ENCODE assay signal across 10 cellular contexts in the genomic region with DNA sequence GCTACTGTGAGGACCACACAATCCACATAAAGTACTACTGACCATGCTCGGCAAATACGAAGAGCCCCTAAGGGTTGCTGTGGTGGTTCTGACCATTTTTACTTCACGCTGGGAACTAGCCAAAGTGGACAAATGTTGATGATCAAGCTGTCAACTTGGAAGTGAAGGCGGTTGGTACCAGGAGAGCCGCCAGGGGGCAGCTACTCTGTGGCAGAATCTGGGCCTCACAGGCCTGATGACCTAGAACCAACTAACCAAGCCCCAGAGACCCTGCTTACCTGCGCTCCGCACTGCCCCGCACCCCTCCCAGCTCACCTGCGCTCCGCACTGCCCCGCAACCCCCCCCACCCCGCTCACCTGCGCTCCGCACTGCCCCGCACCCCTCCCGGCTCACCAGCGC. TPM values are rescaled to one million over a fixed set of nuclear protein-coding genes. Genes with fewer than 3 reads are reported as not detected.
DNase-seq lines count a peak whose midpoint lies in the region; ATAC-seq and TF ChIP-seq lines count a peak whose summit lies in the region.
"Had no signal": no experiment of that assay in that cellular context is flagged by ENCODE, and none has a peak within 500 bp of the region (broad histone marks: within the 10 kb centered on the region; RNA-seq: fewer than 3 reads in every experiment).

No MANE protein-coding gene starts in this region.

- H3K14ac ChIP-seq in H9 (ENCODE audit: insufficient read depth, low read length): no peak overlapping the region

- H3K36me3 Mint-ChIP-seq in H9 (ENCODE audit: insufficient read depth in 1 of 3, low read depth in 3 of 3) (peaks cover 0 to 2% (median 0%) of the 10 kb centered on the region in 3 experiments; a peak in 3 of 7 replicates), memory B cell (peaks cover 2% of the 10 kb centered on the region)

- no peaks in the 10 kb centered on the region for H3K36me3 ChIP-seq in body of pancreas (replicated peaks in 1 of 2; ENCODE audit: insufficient read depth in 1 of 2, low read depth in 2 of 2)

- DNase-seq in AG09309 (ENCODE audit: low read depth): no peak
- DNase-seq in H9: peak; percentile 79
- peak; percentile 40 to 60 (median 54) for DNase-seq in body of pancreas
- no peak for DNase-seq in memory B cell (ENCODE audit: low spot score in 2 of 2)
- no peak for DNase-seq in DMS153 treated with DMSO at 0.1 percent for 48 hours (lab: John Stamatoyannopoulos, UW; ENCODE audit: unreplicated experiment)
- no peak for DNase-seq in stimulated activated naive CD4-positive, alpha-beta T cell (lab: John Stamatoyannopoulos, UW)
- DNase-seq: activated gamma-delta T cell had no signal

- no peak overlapping the region for H2BK12ac ChIP-seq in H9 (ENCODE audit: insufficient read length, low read depth, low read length)

- no peak overlapping the region for H4K5ac ChIP-seq in H9 (ENCODE audit: insufficient read length, low read depth, low read length)

- no peak overlapping the region for H3K9ac ChIP-seq in H9 (ENCODE audit: extremely low read depth, insufficient read length, low read length)

- TF ChIP-seq CTCF in AG09309 (IDR thresholded peaks at IDR 0.05; ENCODE audit: control insufficient read depth, insufficient read depth, low read depth, low read length, missing control alignments): peak; percentile 3
- TF ChIP-seq CTCF in H9 (conservative IDR thresholded peaks at IDR 0.05): peak; percentile 74
- peak in 5 of 7 experiments; percentile 36 to 47 (median 44) for TF ChIP-seq CTCF in body of pancreas (IDR thresholded peaks at IDR 0.05)

- no peak overlapping the region for H3K23ac ChIP-seq in H9 (ENCODE audit: insufficient read length, low read depth, low read length)

- H4K91ac ChIP-seq in H9 (ENCODE audit: insufficient read length, low read depth, low read length): no peak overlapping the region

- H3K27ac ChIP-seq in H9 (ENCODE audit: insufficient read length, low read depth, low read length): no peak overlapping the region
- no peak overlapping the region for H3K27ac ChIP-seq in body of pancreas

- H3K27me3 Mint-ChIP-seq in H9 (ENCODE audit: low read depth): no peaks in the 10 kb centered on the region
- H3K27me3 Mint-ChIP-seq in memory B cell: no peaks in the 10 kb centered on the region

- H3T11ph ChIP-seq in H9 (ENCODE audit: low read length): no peak overlapping the region

- no peak overlapping the region for H3K4ac ChIP-seq in H9 (ENCODE audit: low read depth, low read length)

- no peak overlapping the region for H2BK120ac ChIP-seq in H9 (ENCODE audit: low read depth, low read length, poor library complexity, severe bottlenecking)

- H3K4me3 Mint-ChIP-seq in H9: no peak overlapping the region
- H3K4me3 Mint-ChIP-seq in memory B cell: no peak overlapping the region
- H3K4me3 Mint-ChIP-seq: T-helper 2 cell treated with Interferon-gamma antibody and Interleukin-4, amounts not matched to agents 5 μg/mL and 100 μg/mL, for 36 hours had no signal

- H3K4me1 Mint-ChIP-seq in H9 (peaks cover 24 to 28% of the 10 kb centered on the region in 2 experiments), memory B cell (peaks cover 48% of the 10 kb centered on the region)

- H3K9me3 ChIP-seq in H9 (ENCODE audit: control insufficient read depth, low read depth, low read length) (no peaks in the 10 kb centered on the region), body of pancreas (no peaks in the 10 kb centered on the region)

- ATAC-seq in body of pancreas: peak; percentile 46
- ATAC-seq in memory B cell (ENCODE audit: low read depth): no peak
- no peak for ATAC-seq in GM18909 (IDR thresholded peaks at IDR 0.05; ENCODE audit: poor library complexity, unreplicated experiment)
- ATAC-seq in HG03439 (IDR thresholded peaks at IDR 0.05; ENCODE audit: unreplicated experiment): no peak

- peaks cover 8% of the 10 kb centered on the region for H3K23me2 ChIP-seq in H9 (ENCODE audit: insufficient read length, low read depth, low read length, poor library complexity, severe bottlenecking)

- H3K4me1 ChIP-seq in H9 (ENCODE audit: insufficient read depth, low read length) (peaks cover 4% of the 10 kb centered on the region; the same call in 1 of the 2 replicates), body of pancreas (peaks cover 47% of the 10 kb centered on the region)

- no peak overlapping the region for H2BK15ac ChIP-seq in H9 (ENCODE audit: low read depth, low read length)

- peaks cover 29% of the 10 kb centered on the region for H3K79me1 ChIP-seq in H9 (ENCODE audit: insufficient read depth, low read depth, low read length, poor library complexity, severe bottlenecking)

- H2BK5ac ChIP-seq in H9 (ENCODE audit: insufficient read length, low read length): no peak overlapping the region

- H3K27me3 ChIP-seq in H9 (ENCODE audit: insufficient read depth, low read length) (no peaks in the 10 kb centered on the region), body of pancreas (no peaks in the 10 kb centered on the region)

- WGBS in H9 (ENCODE audit: extremely low coverage, insufficient read length, low lambda C conversion rate): no CpG with 5 or more reads among the region's 17 CpGs
- 54 to 61% methylated on average over 7 to 8 of the region's 17 CpGs for WGBS in body of pancreas, 2 donors

- H3K9me3 Mint-ChIP-seq in H9 (no peaks in the 10 kb centered on the region), memory B cell (no peaks in the 10 kb centered on the region)
- H3K9me3 Mint-ChIP-seq: T-helper 2 cell treated with Interferon-gamma antibody and Interleukin-4, amounts not matched to agents 5 μg/mL and 100 μg/mL, for 36 hours had no signal

- H4K8ac ChIP-seq in H9 (replicated peaks; ENCODE audit: insufficient read length, low read depth, low read length): no peak overlapping the region

- H2BK20ac ChIP-seq in H9 (ENCODE audit: low read depth, low read length, poor library complexity, severe bottlenecking): no peak overlapping the region

- H2AFZ ChIP-seq in H9 (ENCODE audit: low read length): no peak overlapping the region

- peaks cover 27% of the 10 kb centered on the region; the same call in 1 of the 2 replicates for H3K79me2 ChIP-seq in H9 (ENCODE audit: insufficient read depth, low read length)

- intact Hi-C loops in body of pancreas (cut with DNase I): no loop called here

- H3K56ac ChIP-seq in H9 (ENCODE audit: insufficient read length, low read depth, low read length): no peak overlapping the region

- peaks cover 2% of the 10 kb centered on the region for H4K20me1 ChIP-seq in H9 (ENCODE audit: control insufficient read depth, insufficient read depth, insufficient read length)

- no peak overlapping the region for H3K4me2 ChIP-seq in H9 (ENCODE audit: insufficient read depth, insufficient read length, low read length)

- H3K18ac ChIP-seq in H9 (ENCODE audit: insufficient read length, low read depth, low read length): no peak overlapping the region

- TF ChIP-seq POLR2A in body of pancreas (IDR thresholded peaks at IDR 0.05): no peak

- no peak overlapping the region for H2AK5ac ChIP-seq in H9 (ENCODE audit: insufficient read length, low read length)

- no peak overlapping the region for H3K4me3 ChIP-seq in AG09309 (ENCODE audit: control insufficient read depth, low read depth, low read length)
- H3K4me3 ChIP-seq in body of pancreas: no peak overlapping the region

- H3K27ac Mint-ChIP-seq in H9 (peak overlapping the region in 1 of 3 experiments; percentile 40; a peak in 1 of 7 replicates), memory B cell (peak overlapping the region; percentile 81)
- H3K27ac Mint-ChIP-seq: T-helper 2 cell treated with Interferon-gamma antibody and Interleukin-4, amounts not matched to agents 5 μg/mL and 100 μg/mL, for 36 hours had no signal

RNA-seq across cellular contexts. Expression of gene GAK, which starts 5.6 kb away (rescaled TPM):
- total RNA-seq in H9 (2021) (80.7 and 82.5 TPM in 2 replicates), body of pancreas (100 to 1,000 TPM; 126 to 127 TPM)

RNA-seq across cellular contexts. Expression of gene TMEM175, which starts 5.7 kb away (rescaled TPM):
- total RNA-seq in H9 (2021): 6.4 and 6.8 TPM in 2 replicates
- 10 to 100 TPM; 40.2 to 65.3 TPM for total RNA-seq in body of pancreas

RNA-seq across cellular contexts. Expression of gene DGKQ, which starts 46.8 kb away (rescaled TPM):
- total RNA-seq in H9 (2021) (11.4 and 12.4 TPM in 2 replicates), body of pancreas (10 to 100 TPM; 13.2 to 17.5 TPM)

Comparison
In these comparisons a context has a peak if more than half of its experiments do, and no peak if none do; other contexts are left out.
1. DNase-seq: peak in H9 (single experiment) and body of pancreas (4 of 4); none in AG09309 (single experiment), memory B cell (0 of 2), DMS153 treated with DMSO at 0.1 percent for 48 hours (single experiment) and stimulated activated naive CD4-positive, alpha-beta T cell (0 of 6).
2. CTCF ChIP-seq: peak in every context shown above with its lines; median percentile 74 in H9; 44 in body of pancreas; 3 in AG09309.